12 cellular contexts compared by ENCODE assay signal in the genomic region with DNA sequence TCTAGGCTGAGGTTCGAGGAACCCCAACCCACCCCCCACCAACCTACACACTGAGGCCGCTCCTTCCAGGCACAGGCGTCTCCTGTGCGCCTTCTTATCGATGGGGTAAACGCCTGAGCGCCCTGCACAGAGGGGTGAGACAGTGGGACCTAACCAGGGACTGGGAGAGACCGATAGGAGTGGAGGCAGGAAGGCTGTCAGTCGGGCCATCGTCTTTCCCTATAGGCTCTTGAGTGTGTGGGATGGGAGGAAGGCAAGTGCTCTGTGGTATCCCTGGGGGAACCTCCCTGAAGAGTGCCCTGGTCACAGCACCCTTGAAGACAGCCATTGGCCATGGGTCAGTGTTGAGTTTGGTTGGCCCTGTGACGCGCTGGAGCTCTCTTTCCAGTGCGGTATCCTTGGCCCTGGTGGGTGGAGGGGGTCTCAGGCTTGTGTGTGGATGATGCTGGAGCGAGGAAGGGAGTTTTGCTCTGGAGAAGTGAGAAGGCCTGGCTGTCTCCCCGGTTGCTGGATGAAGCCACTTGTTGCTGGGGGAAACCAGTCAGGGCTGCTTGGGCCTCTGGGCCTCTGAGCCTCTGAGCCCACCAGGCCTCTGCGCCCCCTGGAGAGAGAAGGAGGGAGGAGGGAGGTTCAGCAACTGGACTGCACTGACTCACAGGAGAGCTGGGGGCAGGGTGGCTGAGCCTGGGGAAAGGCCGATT. TPM values are rescaled to one million over a fixed set of nuclear protein-coding genes. Genes with fewer than 3 reads are reported as not detected.
DNase-seq lines count a peak whose midpoint lies in the region; ATAC-seq and TF ChIP-seq lines count a peak whose summit lies in the region.
"Had no signal": no experiment of that assay in that cellular context is flagged by ENCODE, and none has a peak within 500 bp of the region (broad histone marks: within the 10 kb centered on the region; RNA-seq: fewer than 3 reads in every experiment).

No MANE protein-coding gene starts in this region.

- no peak overlapping the region for H3K4ac ChIP-seq in neuronal stem cell (ENCODE audit: low read length)

- peaks cover 16 to 34% of the 10 kb centered on the region in 2 donors for H3K27me3 Mint-ChIP-seq in natural killer cell (ENCODE audit: low read depth in 2 of 2)
- H3K27me3 Mint-ChIP-seq in natural killer cell treated with Interleukin-12 subunit alpha and Interleukin-12 subunit beta and Interleukin-15 and Interleukin-18, amount 100 ng/mL, for 72 hours: peaks cover 10 to 20% of the 10 kb centered on the region in 2 donors

- H2BK120ac ChIP-seq in neuronal stem cell (ENCODE audit: low read depth, low read length): no peak overlapping the region

- ATAC-seq in natural killer cell (no peak), right cardiac atrium (peak in 1 of 2 donors; percentile 1), HG03135 (IDR thresholded peaks at IDR 0.05; ENCODE audit: unreplicated experiment) (no peak), GM18907 (IDR thresholded peaks at IDR 0.05; ENCODE audit: unreplicated experiment) (no peak), GM18517 (IDR thresholded peaks at IDR 0.05; ENCODE audit: unreplicated experiment) (no peak)
- ATAC-seq in natural killer cell treated with Interleukin-12 subunit alpha and Interleukin-12 subunit beta and Interleukin-15 and Interleukin-18, amount 100 ng/mL, for 72 hours: no peak
- ATAC-seq: esophagus mucosa had no signal

- H2AK5ac ChIP-seq in neuronal stem cell (ENCODE audit: low read depth, low read length): peak overlapping the region; percentile 54

- H3K27ac Mint-ChIP-seq in natural killer cell: no peak overlapping the region
- H3K27ac Mint-ChIP-seq in natural killer cell treated with Interleukin-12 subunit alpha and Interleukin-12 subunit beta and Interleukin-15 and Interleukin-18, amount 100 ng/mL, for 72 hours: no peak overlapping the region
- H3K27ac Mint-ChIP-seq: activated naive CD8-positive, alpha-beta T cell had no signal

- H3K4me3 ChIP-seq in right cardiac atrium (ENCODE audit: low read length): peak overlapping the region; percentile 57
- peak overlapping the region in 1 of 2 donors; percentile 68 for H3K4me3 ChIP-seq in neuronal stem cell (ENCODE audit: low read length in 2 of 2)

- DNase-seq in natural killer cell (no peak), right cardiac atrium (peak in 1 of 3 donors; percentile 38), neuronal stem cell (ENCODE audit: low spot score) (no peak), GM03348 (ENCODE audit: low spot score) (no peak)
- DNase-seq in natural killer cell treated with Interleukin-12 subunit alpha and Interleukin-12 subunit beta and Interleukin-15 and Interleukin-18, amount 100 ng/mL, for 72 hours (ENCODE audit: low spot score): no peak
- DNase-seq: NCI-H146 had no signal

- no peak overlapping the region for H2BK12ac ChIP-seq in neuronal stem cell (ENCODE audit: low read length)

- H4K91ac ChIP-seq in neuronal stem cell (ENCODE audit: low read depth, low read length, poor library complexity): peak overlapping the region; percentile 34

- H4K8ac ChIP-seq in neuronal stem cell (ENCODE audit: low read depth, low read length): no peak overlapping the region

- peak overlapping the region; percentile 28 for H3K4me3 Mint-ChIP-seq in natural killer cell
- no peak overlapping the region for H3K4me3 Mint-ChIP-seq in natural killer cell treated with Interleukin-12 subunit alpha and Interleukin-12 subunit beta and Interleukin-15 and Interleukin-18, amount 100 ng/mL, for 72 hours

- H3K9me3 ChIP-seq in right cardiac atrium (ENCODE audit: control insufficient read depth, low read length) (no peaks in the 10 kb centered on the region), neuronal stem cell (replicated peaks in 1 of 2; ENCODE audit: control insufficient read depth in 2 of 2, insufficient read depth in 1 of 2, low read depth in 1 of 2, low read length in 2 of 2) (peaks cover 0 to 4% of the 10 kb centered on the region in 2 donors)

- H3K18ac ChIP-seq in neuronal stem cell (ENCODE audit: low read length): peak overlapping the region; percentile 82

- peaks cover 9% of the 10 kb centered on the region for H3K79me1 ChIP-seq in neuronal stem cell (ENCODE audit: low read depth, low read length)

- H3K9ac ChIP-seq in neuronal stem cell (ENCODE audit: low read depth, low read length, poor library complexity): peak overlapping the region; percentile 53

- H3K23ac ChIP-seq in neuronal stem cell (ENCODE audit: low read depth, low read length, poor library complexity): no peak overlapping the region

- no peak overlapping the region for H2BK15ac ChIP-seq in neuronal stem cell (ENCODE audit: low read length)

- no peaks in the 10 kb centered on the region for H3K36me3 Mint-ChIP-seq in natural killer cell
- H3K36me3 Mint-ChIP-seq in natural killer cell treated with Interleukin-12 subunit alpha and Interleukin-12 subunit beta and Interleukin-15 and Interleukin-18, amount 100 ng/mL, for 72 hours: peaks cover 14% of the 10 kb centered on the region

- peak overlapping the region; percentile 93 for H2BK5ac ChIP-seq in neuronal stem cell (ENCODE audit: low read length)

- H3K27ac ChIP-seq in right cardiac atrium (ENCODE audit: low read length) (peak overlapping the region; percentile 19), neuronal stem cell (replicated peaks; ENCODE audit: low read length) (no peak overlapping the region)
- H3K27ac ChIP-seq: neutrophil had no signal

- H3K36me3 ChIP-seq in neuronal stem cell (replicated peaks in 1 of 2; ENCODE audit: control insufficient read depth in 2 of 2, insufficient read depth in 2 of 2, low read length in 2 of 2): peaks cover 0 to 2% of the 10 kb centered on the region in 2 donors
- H3K36me3 ChIP-seq: neutrophil had no signal

- TF ChIP-seq CTCF in natural killer cell (IDR thresholded peaks at IDR 0.05): no peak

- H3K4me1 ChIP-seq in right cardiac atrium (ENCODE audit: control insufficient read depth, insufficient read depth, low read length) (peaks cover 4% of the 10 kb centered on the region), neuronal stem cell (ENCODE audit: control insufficient read depth in 2 of 2, insufficient read depth in 1 of 2, low read depth in 1 of 2, low read length in 2 of 2) (peaks cover 19 to 23% of the 10 kb centered on the region in 2 donors)

- H3K4me2 ChIP-seq in neuronal stem cell (ENCODE audit: insufficient read depth, low read length, poor library complexity, severe bottlenecking): peak overlapping the region; percentile 99

- intact Hi-C loops in natural killer cell (cut with micrococcal nuclease) (no loop called here), right cardiac atrium (cut with DNase I) (no loop called here)

- peaks cover 0 to 3% of the 10 kb centered on the region in 2 donors for H3K9me3 Mint-ChIP-seq in natural killer cell
- H3K9me3 Mint-ChIP-seq in natural killer cell treated with Interleukin-12 subunit alpha and Interleukin-12 subunit beta and Interleukin-15 and Interleukin-18, amount 100 ng/mL, for 72 hours: peaks cover 3% of the 10 kb centered on the region

- no peak overlapping the region for H2AFZ ChIP-seq in neuronal stem cell (ENCODE audit: low read length)

- 57% methylated on average over 17 of the region's 17 CpGs for WGBS in right cardiac atrium
- no CpG with 5 or more reads among the region's 17 CpGs for WGBS in neuronal stem cell (ENCODE audit: extremely low coverage in 2 of 2, insufficient read length in 2 of 2, insufficient replicate concordance in 1 of 2), 2 donors

- H3K14ac ChIP-seq in neuronal stem cell (ENCODE audit: low read length): no peak overlapping the region

- peaks cover 7 to 11% of the 10 kb centered on the region in 2 donors for H3K4me1 Mint-ChIP-seq in natural killer cell
- peaks cover 0 to 2% of the 10 kb centered on the region in 2 donors for H3K4me1 Mint-ChIP-seq in natural killer cell treated with Interleukin-12 subunit alpha and Interleukin-12 subunit beta and Interleukin-15 and Interleukin-18, amount 100 ng/mL, for 72 hours (ENCODE audit: low read depth in 2 of 2)

- H3K27me3 ChIP-seq in right cardiac atrium (ENCODE audit: control insufficient read depth, insufficient read depth) (no peaks in the 10 kb centered on the region), neuronal stem cell (ENCODE audit: control insufficient read depth in 3 of 3, insufficient read depth in 3 of 3, low read depth in 1 of 3, low read length in 3 of 3) (peaks cover 0 to 60% (median 2%) of the 10 kb centered on the region in 3 experiments)

RNA-seq across cellular contexts. Expression of a gene that starts 1.7 kb away (rescaled TPM):
- total RNA-seq in natural killer cell: under 1 TPM; 0.26 to 0.60 (median 0.29) TPM
- total RNA-seq in natural killer cell treated with Interleukin-12 subunit alpha and Interleukin-12 subunit beta and Interleukin-15 and Interleukin-18, amount 100 ng/mL, for 72 hours: under 1 TPM in 1 of 2 donors, not detected in 1; 0.25 TPM
- total RNA-seq in right cardiac atrium: 10 to 100 TPM; 27.3 to 40.8 (median 32.1) TPM
- polyA plus RNA-seq in right cardiac atrium: 26.5 TPM
- 39.2 TPM for polyA plus RNA-seq in neuronal stem cell (2013, experiment 1 of 2)
- 37.9 TPM for polyA plus RNA-seq in neuronal stem cell (2013, experiment 2 of 2)

RNA-seq across cellular contexts. Expression of a gene that starts 32.9 kb away (rescaled TPM):
- total RNA-seq in natural killer cell: 100 to 1,000 TPM; 287 to 370 (median 295) TPM
- total RNA-seq in natural killer cell treated with Interleukin-12 subunit alpha and Interleukin-12 subunit beta and Interleukin-15 and Interleukin-18, amount 100 ng/mL, for 72 hours: 10 to 100 TPM; 17.6 to 43.7 TPM
- total RNA-seq in right cardiac atrium: 1 to 10 TPM; 4.8 to 5.7 (median 5.4) TPM
- 2.2 TPM for polyA plus RNA-seq in right cardiac atrium
- 0.10 TPM for polyA plus RNA-seq in neuronal stem cell (2013, experiment 1 of 2)
- polyA plus RNA-seq in neuronal stem cell (2013, experiment 2 of 2): 0.04 TPM

Comparison
In these comparisons a context has a peak if more than half of its experiments do, and no peak if none do; other contexts are left out.
1. RNA of a gene that starts 32.9 kb away (total RNA-seq): 287 to 370 TPM in natural killer cell; 17.6 to 43.7 TPM in natural killer cell treated with Interleukin-12 subunit alpha and Interleukin-12 subunit beta and Interleukin-15 and Interleukin-18, amount 100 ng/mL, for 72 hours and 4.8 to 5.7 TPM in right cardiac atrium; every median in the first group is over 4 times any median in the second.
2. RNA of a gene that starts 1.7 kb away (total RNA-seq): 27.3 to 40.8 TPM in right cardiac atrium; 0.26 to 0.60 TPM in natural killer cell and 0.25 TPM in natural killer cell treated with Interleukin-12 subunit alpha and Interleukin-12 subunit beta and Interleukin-15 and Interleukin-18, amount 100 ng/mL, for 72 hours; every median in the first group is over 10 times any median in the second.